8 cellular contexts compared by ENCODE assay signal in the genomic region with DNA sequence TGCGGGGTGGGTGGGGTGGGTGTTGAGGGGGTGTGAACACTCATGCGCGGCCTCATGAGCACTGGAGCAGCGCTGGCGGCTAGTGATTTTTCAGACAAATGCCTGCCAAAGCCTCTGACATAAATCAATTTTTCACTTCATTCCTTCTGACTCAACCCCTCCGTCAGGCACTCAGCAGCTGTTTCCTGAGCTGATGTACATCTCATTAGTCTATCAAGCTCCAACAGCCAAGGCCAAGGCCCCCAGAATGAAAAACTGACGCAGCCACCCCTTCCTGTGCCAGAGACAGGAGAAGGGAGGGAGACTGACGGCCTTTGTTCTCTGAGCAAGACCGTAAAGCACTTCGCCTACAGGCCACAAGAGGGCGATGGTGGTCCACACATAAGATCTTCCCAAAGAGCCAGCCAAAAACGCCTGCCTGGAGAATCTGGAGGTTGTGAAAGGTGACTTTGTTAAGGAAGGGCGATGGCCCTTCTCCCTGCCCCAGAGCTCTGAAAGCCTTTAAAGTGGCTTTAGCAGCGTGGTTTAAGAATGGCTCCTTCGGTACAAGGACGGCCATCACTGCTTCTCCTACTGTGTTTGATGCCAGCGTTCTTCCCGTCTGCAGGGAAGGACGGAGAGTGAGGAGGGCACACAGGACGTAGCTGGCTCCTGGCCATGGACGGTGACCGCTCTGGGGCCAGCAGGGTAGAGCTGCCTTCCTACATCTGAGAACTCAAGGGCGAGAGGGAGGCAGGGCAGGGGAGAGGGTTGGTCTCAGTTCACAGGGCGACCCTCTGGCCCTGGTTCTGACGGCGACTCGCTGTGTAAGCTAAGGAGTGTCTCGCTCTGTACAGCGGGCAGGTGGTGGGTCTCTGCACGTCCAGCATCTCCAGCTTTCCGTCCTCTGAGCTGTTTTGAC. TPM values are rescaled to one million over a fixed set of nuclear protein-coding genes. Genes with fewer than 3 reads are reported as not detected.
DNase-seq lines count a peak whose midpoint lies in the region; ATAC-seq and TF ChIP-seq lines count a peak whose summit lies in the region.

No MANE protein-coding gene starts in this region.

- no peak overlapping the region for H3K27ac Mint-ChIP-seq in Caco-2 (ENCODE audit: unreplicated experiment)
- H3K27ac Mint-ChIP-seq in IgD-negative memory B cell = peak overlapping the region in 2 of 3 donors; percentile 16 to 94
- peak overlapping the region; percentile 34 to 72 for H3K27ac Mint-ChIP-seq in natural killer cell
- H3K27ac Mint-ChIP-seq in stimulated activated effector memory CD8-positive, alpha-beta T cell treated with anti-CD3 and anti-CD28 coated beads, Interleukin-12 subunit alpha, Interleukin-12 subunit beta, amount 100 ng/mL, for 72 hours = peak overlapping the region; percentile 89

- H3K27ac ChIP-seq in OCI-LY3 (ENCODE audit: low read length) (peak overlapping the region; percentile 99), esophagus muscularis mucosa (replicated peaks in 1 of 4) (peak overlapping the region; percentile 21 to 50 (median 36))

- H3K4me1 Mint-ChIP-seq in Caco-2 (ENCODE audit: low read depth, unreplicated experiment) (peaks cover 9% of the 10 kb centered on the region), IgD-negative memory B cell (peaks cover 38 to 54% (median 39%) of the 10 kb centered on the region in 3 donors), natural killer cell (peaks cover 17 to 22% of the 10 kb centered on the region in 2 donors)
- H3K4me1 Mint-ChIP-seq in stimulated activated effector memory CD8-positive, alpha-beta T cell treated with anti-CD3 and anti-CD28 coated beads, Interleukin-12 subunit alpha, Interleukin-12 subunit beta, amount 100 ng/mL, for 72 hours = peaks cover 59% of the 10 kb centered on the region

- H3K27me3 ChIP-seq in Caco-2 (replicated peaks; ENCODE audit: control insufficient read depth, insufficient read depth, low read length) (no peaks in the 10 kb centered on the region), OCI-LY3 (ENCODE audit: low read depth, low read length) (no peaks in the 10 kb centered on the region), esophagus muscularis mucosa (no peaks in the 10 kb centered on the region)

- H3K79me2 ChIP-seq in OCI-LY3 (ENCODE audit: low read length) = peaks cover 24% of the 10 kb centered on the region

- no peaks in the 10 kb centered on the region for H3K36me3 Mint-ChIP-seq in Caco-2 (ENCODE audit: insufficient read depth, unreplicated experiment)
- no peaks in the 10 kb centered on the region for H3K36me3 Mint-ChIP-seq in IgD-negative memory B cell
- H3K36me3 Mint-ChIP-seq in natural killer cell = no peaks in the 10 kb centered on the region
- H3K36me3 Mint-ChIP-seq in stimulated activated effector memory CD8-positive, alpha-beta T cell treated with anti-CD3 and anti-CD28 coated beads, Interleukin-12 subunit alpha, Interleukin-12 subunit beta, amount 100 ng/mL, for 72 hours = peaks cover 4% of the 10 kb centered on the region

- TF ChIP-seq CTCF in Caco-2 (IDR thresholded peaks at IDR 0.05; ENCODE audit: insufficient read depth in 1 of 2, low read depth in 1 of 2, low read length in 1 of 2, severe bottlenecking in 1 of 2, unreplicated experiment in 1 of 2) = peak; percentile 93 to 94
- peak; percentile 94 for TF ChIP-seq CTCF in OCI-LY3 (IDR thresholded peaks at IDR 0.05; ENCODE audit: low read depth, low read length)
- peak; percentile 89 to 99 (median 89) for TF ChIP-seq CTCF in esophagus muscularis mucosa (IDR thresholded peaks at IDR 0.05)
- peak; percentile 88 for TF ChIP-seq CTCF in natural killer cell (IDR thresholded peaks at IDR 0.05)

- no peak overlapping the region; the same call in 1 of the 2 replicates for H2AFZ ChIP-seq in OCI-LY3 (ENCODE audit: low read depth, low read length)

- CTCF ChIA-PET in Caco-2 (lab: Charles Lee) = interaction anchor here (0.6 to 1.0 kb wide), 4 partner anchors 38 to 1141 kb away, joined by 3 to 4 read pairs (median 3); no protein-coding TSS in a partner anchor

- H3K9me3 ChIP-seq in Caco-2 (no peaks in the 10 kb centered on the region), OCI-LY3 (ENCODE audit: insufficient read depth, low read length) (no peaks in the 10 kb centered on the region), esophagus muscularis mucosa (no peaks in the 10 kb centered on the region)

- H3K27me3 Mint-ChIP-seq in Caco-2 (ENCODE audit: insufficient read depth, unreplicated experiment) (peaks cover 16% of the 10 kb centered on the region), IgD-negative memory B cell (no peaks in the 10 kb centered on the region), natural killer cell (ENCODE audit: low read depth in 2 of 2) (peaks cover 11 to 14% of the 10 kb centered on the region in 2 donors)

- H3K4me1 ChIP-seq in Caco-2 (peaks cover 11% of the 10 kb centered on the region), OCI-LY3 (ENCODE audit: low read length) (peaks cover 99% of the 10 kb centered on the region), esophagus muscularis mucosa (peaks cover 10 to 15% (median 14%) of the 10 kb centered on the region in 4 donors)

- H3K4me3 Mint-ChIP-seq in Caco-2 (ENCODE audit: unreplicated experiment) = no peak overlapping the region
- H3K4me3 Mint-ChIP-seq in IgD-negative memory B cell = peak overlapping the region in 2 of 4 donors; percentile 61 to 64
- peak overlapping the region; percentile 57 for H3K4me3 Mint-ChIP-seq in natural killer cell
- peak overlapping the region; percentile 54 for H3K4me3 Mint-ChIP-seq in stimulated activated effector memory CD8-positive, alpha-beta T cell treated with anti-CD3 and anti-CD28 coated beads, Interleukin-12 subunit alpha, Interleukin-12 subunit beta, amount 100 ng/mL, for 72 hours

- intact Hi-C loops in Caco-2 (cut with micrococcal nuclease; ENCODE audit: unreplicated experiment) = loop anchor here (5.0 to 10.0 kb wide), 5 partner anchors 38 to 1410 kb away; partner anchors contain the start of genes ALG2, NR4A3 and SEC61B
- intact Hi-C loops in esophagus muscularis mucosa (cut with DNase I) = loop anchor here (10.0 kb wide), 1 partner anchor 1140 kb away; no protein-coding TSS in a partner anchor
- intact Hi-C loops in natural killer cell (cut with micrococcal nuclease) = loop anchor here (1.0 kb wide), 3 partner anchors 21 to 1140 kb away; no protein-coding TSS in a partner anchor

- H3K4me3 ChIP-seq in Caco-2 (ENCODE audit: low read depth, low read length) (no peak overlapping the region), OCI-LY3 (ENCODE audit: low read length) (peak overlapping the region; percentile 49), esophagus muscularis mucosa (peak overlapping the region; percentile 35 to 47 (median 41))

- no TSS peak for BruUV-seq in Caco-2 (replicated peaks; lab: Mats Ljungman, UMichigan)

- peak overlapping the region; percentile 58 for H3K4me2 ChIP-seq in OCI-LY3 (ENCODE audit: low read length)

- H4K20me1 ChIP-seq in OCI-LY3 (ENCODE audit: insufficient read depth, low read length) = no peaks in the 10 kb centered on the region

- 39% methylated on average over 21 of the region's 31 CpGs for WGBS in esophagus muscularis mucosa

- POLR2A ChIA-PET in Caco-2 (lab: Charles Lee) = interaction anchor here (0.5 to 0.6 kb wide), 2 partner anchors 257 to 505 kb away, joined by 3 to 8 read pairs; no protein-coding TSS in a partner anchor

- ATAC-seq in GM21390 (IDR thresholded peaks at IDR 0.05; ENCODE audit: unreplicated experiment) (peak; percentile 42), natural killer cell (peak; percentile 87 to 92 (median 90))
- ATAC-seq in stimulated activated effector memory CD8-positive, alpha-beta T cell treated with anti-CD3 and anti-CD28 coated beads, Interleukin-12 subunit alpha, Interleukin-12 subunit beta, amount 100 ng/mL, for 72 hours = peak; percentile 89

- H3K36me3 ChIP-seq in Caco-2 (ENCODE audit: control insufficient read depth, insufficient read depth, low read length) (no peaks in the 10 kb centered on the region), OCI-LY3 (replicated peaks; ENCODE audit: low read depth, low read length) (peaks cover 15% of the 10 kb centered on the region), esophagus muscularis mucosa (no peaks in the 10 kb centered on the region)

- DNase-seq in Caco-2 = peak; percentile 81 to 82
- peak; percentile 59 for DNase-seq in activated T-cell treated with anti-CD3 and anti-CD28 coated beads for 4 hours
- DNase-seq in esophagus muscularis mucosa (ENCODE audit: extremely low spot score) = peak; percentile 96
- DNase-seq in natural killer cell = peak; percentile 70
- peak; percentile 72 to 89 for DNase-seq in stimulated activated effector memory CD8-positive, alpha-beta T cell treated with anti-CD3 and anti-CD28 coated beads, Interleukin-12 subunit alpha, Interleukin-12 subunit beta, amount 100 ng/mL, for 72 hours (ENCODE audit: low spot score in 2 of 2)

- peak overlapping the region; percentile 52 for H3K9ac ChIP-seq in OCI-LY3 (ENCODE audit: low read length)

- no peak for TF ChIP-seq POLR2A in esophagus muscularis mucosa (IDR thresholded peaks at IDR 0.05; ENCODE audit: low read depth)

- H3K9me3 Mint-ChIP-seq in Caco-2 (ENCODE audit: unreplicated experiment) = no peaks in the 10 kb centered on the region
- H3K9me3 Mint-ChIP-seq in IgD-negative memory B cell = no peaks in the 10 kb centered on the region
- H3K9me3 Mint-ChIP-seq in natural killer cell = no peaks in the 10 kb centered on the region
- H3K9me3 Mint-ChIP-seq in stimulated activated effector memory CD8-positive, alpha-beta T cell treated with anti-CD3 and anti-CD28 coated beads, Interleukin-12 subunit alpha, Interleukin-12 subunit beta, amount 100 ng/mL, for 72 hours = no peaks in the 10 kb centered on the region

- no peak for TF ChIP-seq EP300 in esophagus muscularis mucosa (IDR thresholded peaks at IDR 0.05)

RNA-seq across cellular contexts. Expression of gene ALG2, which starts 37.1 kb away (rescaled TPM):
- 37.9 and 39.8 TPM in 2 replicates for total RNA-seq in Caco-2 (2022)
- polyA plus RNA-seq in IgD-negative memory B cell = 24.7 TPM
- total RNA-seq in esophagus muscularis mucosa = 10 to 100 TPM; 19.5 to 33.4 (median 26.2) TPM
- total RNA-seq in natural killer cell = 10 to 100 TPM; 17.3 to 23.2 (median 20.7) TPM

RNA-seq across cellular contexts. Expression of gene SEC61B, which starts 37.4 kb away (rescaled TPM):
- total RNA-seq in Caco-2 (2022) (167 and 170 TPM in 2 replicates), esophagus muscularis mucosa (10 to 100 TPM; 53.6 to 67.9 (median 62.9) TPM), natural killer cell (10 to 100 TPM; 78.9 to 95.1 (median 93.8) TPM)
- 298 TPM for polyA plus RNA-seq in IgD-negative memory B cell
